8 cellular contexts compared by ENCODE assay signal in genomic region chr5:141326088-141326854, GRCh38. TPM values are rescaled to one million over a fixed set of nuclear protein-coding genes. Genes with fewer than 3 reads are reported as not detected.
DNase-seq lines count a peak whose midpoint lies in the region; ATAC-seq and TF ChIP-seq lines count a peak whose summit lies in the region.

No MANE protein-coding gene starts in this region.

- in situ Hi-C loops in IMR-90 (cut with MboI; ENCODE audit: low sequenced_read_pairs): loop anchor here (5.0 kb wide), 1 partner anchor 236 kb away; no protein-coding TSS in a partner anchor

- H3K27me3 ChIP-seq in BLaER1 treated with 17β-estradiol and CSF1 and Interleukin-3, amounts not matched to agents 10 nM and 100 nM: no peaks in the 10 kb centered on the region
- no peaks in the 10 kb centered on the region for H3K27me3 ChIP-seq in IMR-90 (ENCODE audit: control insufficient read depth, insufficient read depth, low read length)
- no peaks in the 10 kb centered on the region for H3K27me3 ChIP-seq in breast epithelium

- H3K9ac ChIP-seq in BLaER1 treated with 17β-estradiol and CSF1 and Interleukin-3, amounts not matched to agents 10 nM and 100 nM: peak overlapping the region; percentile 74 to 87 (median 82)
- peak overlapping the region; percentile 100 for H3K9ac ChIP-seq in IMR-90 (ENCODE audit: low read depth, low read length)

- peak overlapping the region; percentile 84 for H4K91ac ChIP-seq in IMR-90 (ENCODE audit: insufficient read depth, low read depth, low read length)

- no peak overlapping the region; the same call in 2 of the 3 replicates for H2BK15ac ChIP-seq in IMR-90 (ENCODE audit: low read depth, low read length)

- peak overlapping the region; percentile 89 for H2BK120ac ChIP-seq in IMR-90 (ENCODE audit: low read depth, low read length)

- H2AK5ac ChIP-seq in IMR-90 (ENCODE audit: low read depth, low read length): no peak overlapping the region

- no peaks in the 10 kb centered on the region for H3K9me1 ChIP-seq in IMR-90 (ENCODE audit: insufficient read depth, low read length)

- intact Hi-C loops in IMR-90 (cut with micrococcal nuclease) (loop anchor here (1.0 to 5.0 kb wide), 3 partner anchors 36 to 238 kb away; partner anchors contain the start of genes PCDHGA10 and PCDHGA5), breast epithelium (cut with DNase I; ENCODE audit: low total_unique reads) (no loop called here)

- POLR2A ChIA-PET in IMR-90 (lab: Charles Lee; ENCODE audit: unreplicated experiment): no interaction called here

- H3K23ac ChIP-seq in IMR-90 (ENCODE audit: low read depth, low read length): peak overlapping the region; percentile 85

- peak overlapping the region; percentile 87 for H2BK5ac ChIP-seq in IMR-90 (ENCODE audit: low read depth, low read length, poor library complexity, severe bottlenecking)

- peak overlapping the region; percentile 53 to 66 (median 60) for H3K4me3 ChIP-seq in BLaER1 treated with 17β-estradiol and CSF1 and Interleukin-3, amounts not matched to agents 10 nM and 100 nM
- H3K4me3 ChIP-seq in IMR-90 (ENCODE audit: insufficient read depth, low read depth, low read length): peak overlapping the region; percentile 85
- peak overlapping the region; percentile 8 to 51 (median 35) for H3K4me3 ChIP-seq in breast epithelium

- H3K4ac ChIP-seq in IMR-90 (ENCODE audit: low read depth, low read length): peak overlapping the region; percentile 96

- 0 out of 2 replicates have a peak overlapping the region, but pooled peaks have one; percentile 6 for H2BK20ac ChIP-seq in IMR-90 (ENCODE audit: low read depth, low read length)

- ATAC-seq in GM21360 (IDR thresholded peaks at IDR 0.05; ENCODE audit: unreplicated experiment): peak; percentile 84
- ATAC-seq in IMR-90 (ENCODE audit: low read depth): peak; percentile 98

- dilution Hi-C loops in IMR-90 (cut with HindIII; ENCODE audit: low sequenced_read_pairs, unreplicated experiment): no loop called here

- H3K27ac ChIP-seq in BLaER1 treated with 17β-estradiol and CSF1 and Interleukin-3, amounts not matched to agents 10 nM and 100 nM: peak overlapping the region; percentile 55 to 87 (median 80); a peak in 21 of 22 replicates
- H3K27ac ChIP-seq in IMR-90 (ENCODE audit: insufficient read depth, low read length) (peak overlapping the region; percentile 96), breast epithelium (no peak overlapping the region)

- H3K36me3 ChIP-seq in BLaER1 treated with 17β-estradiol and CSF1 and Interleukin-3, amounts not matched to agents 10 nM and 100 nM: peaks cover 8 to 22% (median 16%) of the 10 kb centered on the region in 11 experiments; a peak in 16 of 22 replicates
- H3K36me3 ChIP-seq in IMR-90 (ENCODE audit: control insufficient read depth, insufficient read depth, low read length): peaks cover 2% of the 10 kb centered on the region
- no peaks in the 10 kb centered on the region for H3K36me3 ChIP-seq in breast epithelium

- WGBS in IMR-90 (ENCODE audit: extremely low coverage in 2 of 2, insufficient read length in 1 of 2), 2 experiments: 8% methylated on average over 12 of the region's 27 CpGs; no CpG with 5 or more reads in 1 of the 2 experiments

- CTCF ChIA-PET in IMR-90 (lab: Yijun Ruan, JAX): interaction anchor here (0.6 to 1.1 kb wide), 5 partner anchors 11 to 234 kb away, joined by 3 to 4 read pairs (median 3); no protein-coding TSS in a partner anchor

- H3K4me2 ChIP-seq in BLaER1 treated with 17β-estradiol and CSF1 and Interleukin-3, amounts not matched to agents 10 nM and 100 nM: peak overlapping the region; percentile 52 to 79 (median 60)
- H3K4me2 ChIP-seq in IMR-90 (ENCODE audit: low read depth, low read length): peak overlapping the region; percentile 97

- BruUV-seq in IMR-90 (replicated peaks; lab: Mats Ljungman, UMichigan): no TSS peak

- peak overlapping the region; percentile 98 for H3K14ac ChIP-seq in IMR-90 (replicated peaks; ENCODE audit: low read depth, low read length)

- peak overlapping the region; percentile 95 for H2AFZ ChIP-seq in IMR-90 (replicated peaks; ENCODE audit: low read length, poor library complexity)

- peak; percentile 64 for TF ChIP-seq RAD21 in IMR-90 (IDR thresholded peaks at IDR 0.05; ENCODE audit: low read length)

- no peak overlapping the region for H2AK9ac ChIP-seq in IMR-90 (replicated peaks; ENCODE audit: low read depth, low read length, poor library complexity)

- no peaks in the 10 kb centered on the region; a peak in 1 of 4 replicates for H3K79me1 ChIP-seq in IMR-90 (ENCODE audit: low read depth in 1 of 2, low read length in 2 of 2)

- peak overlapping the region; percentile 88 for H3K56ac ChIP-seq in IMR-90 (ENCODE audit: extremely low read depth, insufficient read depth, low read length)

- H4K5ac ChIP-seq in IMR-90 (ENCODE audit: low read depth, low read length): peak overlapping the region; percentile 99

- H3K9me3 ChIP-seq in BLaER1 treated with 17β-estradiol and CSF1 and Interleukin-3, amounts not matched to agents 10 nM and 100 nM (replicated peaks in 1 of 11): peaks cover 88 to 98% (median 94%) of the 10 kb centered on the region in 11 experiments
- peaks cover 15% of the 10 kb centered on the region; the same call in 1 of the 2 replicates for H3K9me3 ChIP-seq in IMR-90 (ENCODE audit: control insufficient read depth, insufficient read depth, low read length)
- H3K9me3 ChIP-seq in breast epithelium: peaks cover 41 to 80% of the 10 kb centered on the region in 2 donors

- H4K8ac ChIP-seq in IMR-90 (ENCODE audit: low read depth in 2 of 2, low read length in 2 of 2): peak overlapping the region; percentile 47 to 94

- H4K20me1 ChIP-seq in BLaER1 treated with 17β-estradiol and CSF1 and Interleukin-3, amounts not matched to agents 10 nM and 100 nM: no peaks in the 10 kb centered on the region
- H4K20me1 ChIP-seq in IMR-90 (ENCODE audit: insufficient read depth, low read length): no peaks in the 10 kb centered on the region

- TF ChIP-seq CTCF in IMR-90 (conservative IDR thresholded peaks at IDR 0.05; ENCODE audit: low read depth, low read length) (peak; percentile 81), breast epithelium (IDR thresholded peaks at IDR 0.05) (no peak)

- peak; percentile 82 for DNase-seq in IMR-90
- peak; percentile 50 for DNase-seq in UCSD-AML1 (lab: John Stamatoyannopoulos, UW; ENCODE audit: unreplicated experiment)
- DNase-seq in breast epithelium (ENCODE audit: low spot score in 2 of 2): peak in 1 of 2 donors; percentile 75
- peak; percentile 83 for DNase-seq in iris pigment epithelial cell (ENCODE audit: low read depth)
- DNase-seq in stimulated activated CD4-positive, alpha-beta T cell treated with anti-CD3 and anti-CD28 coated beads, Interleukin-1b, Interleukin-23, amount 100 ng/mL, for 4 hours (ENCODE audit: low read depth in 2 of 2): peak; percentile 43 to 54
- no peak for DNase-seq in DMS153 (lab: John Stamatoyannopoulos, UW)

- H3K4me1 ChIP-seq in BLaER1 treated with 17β-estradiol and CSF1 and Interleukin-3, amounts not matched to agents 10 nM and 100 nM: peaks cover 0 to 9% (median 5%) of the 10 kb centered on the region in 10 experiments; a peak in 7 of 20 replicates
- H3K4me1 ChIP-seq in IMR-90 (ENCODE audit: control insufficient read depth, insufficient read depth, low read length) (no peaks in the 10 kb centered on the region), breast epithelium (no peaks in the 10 kb centered on the region)

- TF ChIP-seq POLR2A in IMR-90 (IDR thresholded peaks at IDR 0.05; ENCODE audit: low read depth, low read length) (peak; percentile 53; the same call in 1 of the 2 replicates), breast epithelium (IDR thresholded peaks at IDR 0.05) (no peak)

- H3K18ac ChIP-seq in IMR-90 (ENCODE audit: low read depth, low read length): peak overlapping the region; percentile 98

TF ChIP-seq in IMR-90, 13 proteins besides CTCF, POLR2A, EP300 and RAD21:
- no peak for TF ChIP-seq USF2 (IDR thresholded peaks at IDR 0.05; ENCODE audit: low read depth, low read length)
- peak; percentile 48; the same call in 1 of the 2 replicates for TF ChIP-seq MAFK (IDR thresholded peaks at IDR 0.05; ENCODE audit: low read depth, low read length)
- peak; percentile 37 for TF ChIP-seq SMC3 (IDR thresholded peaks at IDR 0.05; ENCODE audit: low read depth, low read length)
TF ChIP-seq in IMR-90: peak in this region for 2.

RNA-seq across cellular contexts. Expression of gene PCDHGA1, which starts 4.0 kb away (rescaled TPM):
- 0.83 and 0.90 TPM in 2 replicates for total RNA-seq in IMR-90 (2012; rRNA removed)
- 0.86 and 0.92 TPM in 2 replicates for polyA plus RNA-seq in IMR-90 (2012; rRNA removed)
- polyA plus RNA-seq in IMR-90 (2012; cell fraction: cytosol; rRNA removed): 0.75 and 0.84 TPM in 2 replicates
- 1.6 and 1.7 TPM in 2 replicates for polyA plus RNA-seq in IMR-90 (2012; cell fraction: nucleus; rRNA removed; ENCODE audit: low replicate concordance)
- 1 to 10 TPM in 2 of 3 donors, under 1 TPM in 1; 0.80 to 1.3 (median 1.2) TPM for total RNA-seq in breast epithelium

RNA-seq across cellular contexts. Expression of gene TAF7, which starts 5.7 kb away (rescaled TPM):
- total RNA-seq in IMR-90 (2012; rRNA removed): 51.8 and 100 TPM in 2 replicates
- 38.4 and 45.7 TPM in 2 replicates for polyA plus RNA-seq in IMR-90 (2012; rRNA removed)
- polyA plus RNA-seq in IMR-90 (2012; cell fraction: cytosol; rRNA removed): 12.1 and 22.2 TPM in 2 replicates
- 4.1 and 19.2 TPM in 2 replicates for polyA plus RNA-seq in IMR-90 (2012; cell fraction: nucleus; rRNA removed; ENCODE audit: low replicate concordance)
- 10 to 100 TPM; 59.2 to 96.2 (median 68.2) TPM for total RNA-seq in breast epithelium

RNA-seq across cellular contexts. Expression of gene PCDHGA2, which starts 12.3 kb away (rescaled TPM):
- total RNA-seq in IMR-90 (2012; rRNA removed) (3.3 and 3.4 TPM in 2 replicates), breast epithelium (1 to 10 TPM; 4.6 to 8.6 (median 6.2) TPM)
- polyA plus RNA-seq in IMR-90 (2012; rRNA removed): 3.6 and 4.0 TPM in 2 replicates
- polyA plus RNA-seq in IMR-90 (2012; cell fraction: cytosol; rRNA removed): 2.9 and 4.5 TPM in 2 replicates
- 5.6 and 6.1 TPM in 2 replicates for polyA plus RNA-seq in IMR-90 (2012; cell fraction: nucleus; rRNA removed; ENCODE audit: low replicate concordance)

RNA-seq across cellular contexts. Expression of gene PCDHGA3, which starts 17.4 kb away (rescaled TPM):
- total RNA-seq in IMR-90 (2012; rRNA removed): 1.4 and 1.7 TPM in 2 replicates
- polyA plus RNA-seq in IMR-90 (2012; rRNA removed): 1.6 and 1.8 TPM in 2 replicates
- polyA plus RNA-seq in IMR-90 (2012; cell fraction: cytosol; rRNA removed): 1.6 and 2.1 TPM in 2 replicates
- 4.1 and 4.4 TPM in 2 replicates for polyA plus RNA-seq in IMR-90 (2012; cell fraction: nucleus; rRNA removed; ENCODE audit: low replicate concordance)
- total RNA-seq in breast epithelium: 1 to 10 TPM; 4.3 to 5.9 (median 5.0) TPM

RNA-seq across cellular contexts. Expression of gene SLC25A2, which starts 22.4 kb away (rescaled TPM):
- total RNA-seq in IMR-90 (2012; rRNA removed): 0.28 TPM in 1 of 2 replicates, not detected in the other
- not detected in 2 replicates for polyA plus RNA-seq in IMR-90 (2012; rRNA removed)
- polyA plus RNA-seq in IMR-90 (2012; cell fraction: cytosol; rRNA removed): not detected in 2 replicates
- polyA plus RNA-seq in IMR-90 (2012; cell fraction: nucleus; rRNA removed; ENCODE audit: low replicate concordance): 0.07 and 0.18 TPM in 2 replicates
- total RNA-seq in breast epithelium: 1 to 10 TPM in 1 of 3 donors, under 1 TPM in 2; 0.64 to 2.0 (median 0.98) TPM

Comparison
In these comparisons a context has a peak if more than half of its experiments do, and no peak if none do; other contexts are left out.
1. H3K27ac ChIP-seq: peak in BLaER1 treated with 17β-estradiol and CSF1 and Interleukin-3, amounts not matched to agents 10 nM and 100 nM (11 of 11) and IMR-90 (single experiment); none in breast epithelium (0 of 2).
2. H3K4me3 ChIP-seq: peak in every context shown above with its lines; median percentile 85 in IMR-90; 60 in BLaER1 treated with 17β-estradiol and CSF1 and Interleukin-3, amounts not matched to agents 10 nM and 100 nM; 35 in breast epithelium.